Comparison of ENCODE assay signal across 1 cellular context in genomic region chr1:68116643-68117235, GRCh38.
TF ChIP-seq lines count a peak whose summit lies in the region.

No MANE protein-coding gene starts in this region.

TF ChIP-seq in HEK293, 187 proteins besides CTCF, POLR2A, EP300 and RAD21 (continued from another document):
- TF ChIP-seq, protein P1, sequence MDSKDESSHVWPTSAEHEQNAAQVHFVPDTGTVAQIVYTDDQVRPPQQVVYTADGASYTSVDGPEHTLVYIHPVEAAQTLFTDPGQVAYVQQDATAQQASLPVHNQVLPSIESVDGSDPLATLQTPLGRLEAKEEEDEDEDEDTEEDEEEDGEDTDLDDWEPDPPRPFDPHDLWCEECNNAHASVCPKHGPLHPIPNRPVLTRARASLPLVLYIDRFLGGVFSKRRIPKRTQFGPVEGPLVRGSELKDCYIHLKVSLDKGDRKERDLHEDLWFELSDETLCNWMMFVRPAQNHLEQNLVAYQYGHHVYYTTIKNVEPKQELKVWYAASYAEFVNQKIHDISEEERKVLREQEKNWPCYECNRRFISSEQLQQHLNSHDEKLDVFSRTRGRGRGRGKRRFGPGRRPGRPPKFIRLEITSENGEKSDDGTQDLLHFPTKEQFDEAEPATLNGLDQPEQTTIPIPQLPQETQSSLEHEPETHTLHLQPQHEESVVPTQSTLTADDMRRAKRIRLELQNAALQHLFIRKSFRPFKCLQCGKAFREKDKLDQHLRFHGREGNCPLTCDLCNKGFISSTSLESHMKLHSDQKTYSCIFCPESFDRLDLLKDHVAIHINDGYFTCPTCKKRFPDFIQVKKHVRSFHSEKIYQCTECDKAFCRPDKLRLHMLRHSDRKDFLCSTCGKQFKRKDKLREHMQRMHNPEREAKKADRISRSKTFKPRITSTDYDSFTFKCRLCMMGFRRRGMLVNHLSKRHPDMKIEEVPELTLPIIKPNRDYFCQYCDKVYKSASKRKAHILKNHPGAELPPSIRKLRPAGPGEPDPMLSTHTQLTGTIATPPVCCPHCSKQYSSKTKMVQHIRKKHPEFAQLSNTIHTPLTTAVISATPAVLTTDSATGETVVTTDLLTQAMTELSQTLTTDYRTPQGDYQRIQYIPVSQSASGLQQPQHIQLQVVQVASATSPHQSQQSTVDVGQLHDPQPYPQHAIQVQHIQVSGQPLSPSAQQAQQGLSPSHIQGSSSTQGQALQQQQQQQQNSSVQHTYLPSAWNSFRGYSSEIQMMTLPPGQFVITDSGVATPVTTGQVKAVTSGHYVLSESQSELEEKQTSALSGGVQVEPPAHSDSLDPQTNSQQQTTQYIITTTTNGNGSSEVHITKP (tag by site-specific recombination; IDR thresholded peaks at IDR 0.05), result peak; percentile 31; the same call in 1 of the 2 replicates
- TF ChIP-seq ZNF558 (tag by site-specific recombination; IDR thresholded peaks at IDR 0.05) (no peak), EGR2 (tag by site-specific recombination; IDR thresholded peaks at IDR 0.05; ENCODE audit: low read depth) (no peak), REST (tag by site-specific recombination; IDR thresholded peaks at IDR 0.05) (0 out of 2 replicates have a peak, but pooled peaks have one; percentile 13), ZNF274 (IDR thresholded peaks at IDR 0.05; ENCODE audit: low read length) (no peak), ZNF274 (tag by site-specific recombination; IDR thresholded peaks at IDR 0.05; ENCODE audit: borderline replicate concordance) (no peak), ZBTB44 (tag by site-specific recombination; IDR thresholded peaks at IDR 0.05) (no peak), ZNF501 (tag by site-specific recombination; IDR thresholded peaks at IDR 0.05) (peak; percentile 34; the same call in 1 of the 2 replicates), ZFHX2 (tag by site-specific recombination; conservative IDR thresholded peaks at IDR 0.05) (peak; percentile 25; the same call in 1 of the 2 replicates), ZFP37 (tag by site-specific recombination; IDR thresholded peaks at IDR 0.05) (0 out of 2 replicates have a peak, but pooled peaks have one; percentile 17), ZNF660 (tag by site-specific recombination; IDR thresholded peaks at IDR 0.05) (peak; percentile 74; the same call in 1 of the 2 replicates)
- TF ChIP-seq, protein P2, sequence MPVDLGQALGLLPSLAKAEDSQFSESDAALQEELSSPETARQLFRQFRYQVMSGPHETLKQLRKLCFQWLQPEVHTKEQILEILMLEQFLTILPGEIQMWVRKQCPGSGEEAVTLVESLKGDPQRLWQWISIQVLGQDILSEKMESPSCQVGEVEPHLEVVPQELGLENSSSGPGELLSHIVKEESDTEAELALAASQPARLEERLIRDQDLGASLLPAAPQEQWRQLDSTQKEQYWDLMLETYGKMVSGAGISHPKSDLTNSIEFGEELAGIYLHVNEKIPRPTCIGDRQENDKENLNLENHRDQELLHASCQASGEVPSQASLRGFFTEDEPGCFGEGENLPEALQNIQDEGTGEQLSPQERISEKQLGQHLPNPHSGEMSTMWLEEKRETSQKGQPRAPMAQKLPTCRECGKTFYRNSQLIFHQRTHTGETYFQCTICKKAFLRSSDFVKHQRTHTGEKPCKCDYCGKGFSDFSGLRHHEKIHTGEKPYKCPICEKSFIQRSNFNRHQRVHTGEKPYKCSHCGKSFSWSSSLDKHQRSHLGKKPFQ (tag by site-specific recombination; IDR thresholded peaks at IDR 0.05), result no peak
- TF ChIP-seq, protein P3, sequence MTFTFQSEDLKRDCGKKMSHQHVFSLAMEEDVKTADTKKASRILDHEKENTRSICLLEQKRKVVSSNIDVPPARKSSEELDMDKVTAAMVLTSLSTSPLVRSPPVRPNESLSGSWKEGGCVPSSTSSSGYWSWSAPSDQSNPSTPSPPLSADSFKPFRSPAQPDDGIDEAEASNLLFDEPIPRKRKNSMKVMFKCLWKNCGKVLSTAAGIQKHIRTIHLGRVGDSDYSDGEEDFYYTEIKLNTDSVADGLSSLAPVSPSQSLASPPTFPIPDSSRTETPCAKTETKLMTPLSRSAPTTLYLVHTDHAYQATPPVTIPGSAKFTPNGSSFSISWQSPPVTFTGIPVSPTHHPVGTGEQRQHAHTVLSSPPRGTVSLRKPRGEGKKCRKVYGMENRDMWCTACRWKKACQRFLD (tag by site-specific recombination; IDR thresholded peaks at IDR 0.05), result no peak
- TF ChIP-seq, protein P4, sequence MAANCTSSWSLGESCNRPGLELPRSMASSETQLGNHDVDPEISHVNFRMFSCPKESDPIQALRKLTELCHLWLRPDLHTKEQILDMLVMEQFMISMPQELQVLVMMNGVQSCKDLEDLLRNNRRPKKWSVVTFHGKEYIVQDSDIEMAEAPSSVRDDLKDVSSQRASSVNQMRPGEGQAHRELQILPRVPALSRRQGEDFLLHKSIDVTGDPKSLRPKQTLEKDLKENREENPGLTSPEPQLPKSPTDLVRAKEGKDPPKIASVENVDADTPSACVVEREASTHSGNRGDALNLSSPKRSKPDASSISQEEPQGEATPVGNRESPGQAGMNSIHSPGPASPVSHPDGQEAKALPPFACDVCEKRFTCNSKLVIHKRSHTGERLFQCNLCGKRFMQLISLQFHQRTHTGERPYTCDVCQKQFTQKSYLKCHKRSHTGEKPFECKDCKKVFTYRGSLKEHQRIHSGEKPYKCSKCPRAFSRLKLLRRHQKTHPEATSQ (tag by site-specific recombination; IDR thresholded peaks at IDR 0.05), result no peak
- TF ChIP-seq, protein P5, sequence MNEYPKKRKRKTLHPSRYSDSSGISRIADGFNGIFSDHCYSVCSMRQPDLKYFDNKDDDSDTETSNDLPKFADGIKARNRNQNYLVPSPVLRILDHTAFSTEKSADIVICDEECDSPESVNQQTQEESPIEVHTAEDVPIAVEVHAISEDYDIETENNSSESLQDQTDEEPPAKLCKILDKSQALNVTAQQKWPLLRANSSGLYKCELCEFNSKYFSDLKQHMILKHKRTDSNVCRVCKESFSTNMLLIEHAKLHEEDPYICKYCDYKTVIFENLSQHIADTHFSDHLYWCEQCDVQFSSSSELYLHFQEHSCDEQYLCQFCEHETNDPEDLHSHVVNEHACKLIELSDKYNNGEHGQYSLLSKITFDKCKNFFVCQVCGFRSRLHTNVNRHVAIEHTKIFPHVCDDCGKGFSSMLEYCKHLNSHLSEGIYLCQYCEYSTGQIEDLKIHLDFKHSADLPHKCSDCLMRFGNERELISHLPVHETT (tag by site-specific recombination; IDR thresholded peaks at IDR 0.05), result 0 out of 2 replicates have a peak, but pooled peaks have one; percentile 27
